8 cellular contexts compared by ENCODE assay signal in the genomic region with DNA sequence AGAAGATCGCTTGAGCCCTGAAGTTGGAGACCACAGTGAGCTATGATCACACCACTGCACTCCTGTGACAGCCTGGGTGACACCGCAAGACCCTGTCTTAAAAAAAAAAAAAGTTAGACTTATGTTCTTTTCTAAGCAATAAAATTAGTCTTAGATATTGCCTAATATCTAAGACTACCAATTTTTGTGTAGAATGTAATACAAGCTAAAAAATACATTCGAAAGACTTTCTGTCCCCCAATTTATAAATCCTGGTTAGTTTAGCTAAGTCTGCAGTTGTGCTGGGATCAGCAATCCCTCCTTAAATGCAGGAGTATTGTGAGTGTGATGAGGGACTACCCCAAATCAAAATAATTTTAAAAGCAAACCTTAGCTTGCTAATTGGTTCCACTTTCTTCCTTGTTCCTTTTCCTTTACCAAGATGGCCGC. TPM values are rescaled to one million over a fixed set of nuclear protein-coding genes. Genes with fewer than 3 reads are reported as not detected.
A peak's percentile ranks its signal among the peaks of the same experiment; 100 is the strongest.
DNase-seq lines count a peak whose midpoint lies in the region; ATAC-seq and TF ChIP-seq lines count a peak whose summit lies in the region.

No MANE protein-coding gene starts in this region.

- CTCF ChIA-PET in CD4-positive, alpha-beta T cell (lab: Charles Lee), result interaction anchor here (0.9 to 1.5 kb wide), 8 partner anchors 48 to 563 kb away, joined by 3 to 7 read pairs (median 4); a partner anchor contains a TSS
- CTCF ChIA-PET in OCI-LY7 (lab: Charles Lee; ENCODE audit: unreplicated experiment), result interaction anchor here (0.6 to 1.4 kb wide), 4 partner anchors 167 to 323 kb away, joined by 3 to 4 read pairs (median 4); no protein-coding TSS in a partner anchor

- H3K4me1 ChIP-seq in OCI-LY7 (ENCODE audit: insufficient read depth, low read length, poor library complexity, severe bottlenecking), result peaks cover 33% of the 10 kb centered on the region
- H3K4me1 ChIP-seq in endocrine pancreas (ENCODE audit: control insufficient read depth, insufficient read depth, low read length), result peaks cover 9% of the 10 kb centered on the region
- peaks cover 30% of the 10 kb centered on the region for H3K4me1 ChIP-seq in osteoblast (ENCODE audit: insufficient read depth, low read length)

- peaks cover 41% of the 10 kb centered on the region for H3K36me3 Mint-ChIP-seq in CD4-positive, alpha-beta T cell (ENCODE audit: low read depth)

- peak overlapping the region; percentile 90 for H3K27ac ChIP-seq in CD4-positive, alpha-beta T cell (ENCODE audit: low read depth, low read length)
- peak overlapping the region; percentile 52 for H3K27ac ChIP-seq in OCI-LY7 (ENCODE audit: low read depth, low read length, poor library complexity, severe bottlenecking)
- H3K27ac ChIP-seq in osteoblast (ENCODE audit: low read depth, low read length), result peak overlapping the region; percentile 94

- H3K4me1 Mint-ChIP-seq in CD4-positive, alpha-beta T cell (ENCODE audit: low read depth), result peaks cover 61% of the 10 kb centered on the region

- H3K36me3 ChIP-seq in OCI-LY7 (ENCODE audit: insufficient read depth, low read length), result peaks cover 26% of the 10 kb centered on the region
- H3K36me3 ChIP-seq in endocrine pancreas (ENCODE audit: control insufficient read depth, insufficient read depth, low read length), result no peaks in the 10 kb centered on the region
- H3K36me3 ChIP-seq in osteoblast (ENCODE audit: insufficient read depth, low read length), result peaks cover 18% of the 10 kb centered on the region

- no peak for DNase-seq in CD4-positive, alpha-beta T cell
- peak; percentile 18 for DNase-seq in OCI-LY7 (ENCODE audit: low spot score)
- DNase-seq in osteoblast (ENCODE audit: insufficient read length, low spot score, missing footprints), result no peak
- DNase-seq in NCI-H1092 treated with DMSO at 0.1 percent for 48 hours (lab: John Stamatoyannopoulos, UW), result no peak
- no peak for DNase-seq in activated CD8-positive, alpha-beta memory T cell treated with anti-CD3 and anti-CD28 coated beads, Interleukin-2, amount 50 U/mL, for 4 hours
- no peak for DNase-seq in midbrain (lab: John Stamatoyannopoulos, UW)

- TSS peak; percentile 88 for BruUV-seq in OCI-LY7 (replicated peaks; lab: Mats Ljungman, UMichigan)

- H3K27me3 Mint-ChIP-seq in CD4-positive, alpha-beta T cell, result no peaks in the 10 kb centered on the region

- H3K79me2 ChIP-seq in OCI-LY7 (ENCODE audit: insufficient read depth, low read depth, low read length) (peaks cover 12% of the 10 kb centered on the region; the same call in 1 of the 2 replicates), osteoblast (ENCODE audit: insufficient read depth, low read length) (peaks cover 18% of the 10 kb centered on the region)

- no peaks in the 10 kb centered on the region for H3K9me3 Mint-ChIP-seq in CD4-positive, alpha-beta T cell

- H3K27me3 ChIP-seq in CD4-positive, alpha-beta T cell (ENCODE audit: control insufficient read depth, insufficient read depth, low read length), result no peaks in the 10 kb centered on the region
- no peaks in the 10 kb centered on the region for H3K27me3 ChIP-seq in endocrine pancreas (ENCODE audit: control insufficient read depth, insufficient read depth, low read length)
- H3K27me3 ChIP-seq in osteoblast (ENCODE audit: insufficient read depth, low read length), result no peaks in the 10 kb centered on the region

- no peak overlapping the region for H3K9ac ChIP-seq in endocrine pancreas (ENCODE audit: control insufficient read depth, insufficient read depth, low read length)

- intact Hi-C loops in CD4-positive, alpha-beta T cell (cut with DNase I, micrococcal nuclease), result loop anchor here (1.0 to 10.0 kb wide), 10 partner anchors 48 to 826 kb away; a partner anchor contains a TSS
- intact Hi-C loops in OCI-LY7 (cut with micrococcal nuclease; ENCODE audit: unreplicated experiment), result no loop called here

- peak overlapping the region; percentile 98 for H3K4me3 Mint-ChIP-seq in CD4-positive, alpha-beta T cell

- POLR2A ChIA-PET in CD4-positive, alpha-beta T cell (lab: Charles Lee), result interaction anchor here (0.7 to 1.5 kb wide), 20 partner anchors 11 to 672 kb away, joined by 3 to 27 read pairs (median 4); a partner anchor contains a TSS
- POLR2A ChIA-PET in OCI-LY7 (lab: Charles Lee), result interaction anchor here (0.6 to 1.6 kb wide), 11 partner anchors 11 to 353 kb away, joined by 3 to 6 read pairs (median 5); a partner anchor contains a TSS

- H3K4me2 ChIP-seq in OCI-LY7 (ENCODE audit: low read length), result peak overlapping the region; percentile 89
- H3K4me2 ChIP-seq in osteoblast (ENCODE audit: insufficient read depth, low read length), result peak overlapping the region; percentile 96

- H3K9me2 ChIP-seq in OCI-LY7 (ENCODE audit: insufficient read depth, low read length), result no peaks in the 10 kb centered on the region

- TF ChIP-seq CTCF in CD4-positive, alpha-beta T cell (IDR thresholded peaks at IDR 0.05), result no peak
- TF ChIP-seq CTCF in OCI-LY7 (conservative IDR thresholded peaks at IDR 0.05; ENCODE audit: low read length) (no peak), osteoblast (IDR thresholded peaks at IDR 0.05; ENCODE audit: extremely low read depth, low read depth, low read length) (no peak)

- H3K9me3 ChIP-seq in CD4-positive, alpha-beta T cell (ENCODE audit: control insufficient read depth, low read length), result no peaks in the 10 kb centered on the region
- H3K9me3 ChIP-seq in OCI-LY7 (ENCODE audit: low read length) (0 out of 2 replicates have a peak, but pooled peaks cover 4% of the 10 kb centered on the region), endocrine pancreas (ENCODE audit: control insufficient read depth, low read length) (no peaks in the 10 kb centered on the region), osteoblast (ENCODE audit: low read depth, low read length) (no peaks in the 10 kb centered on the region)

- ATAC-seq in CD4-positive, alpha-beta T cell (ENCODE audit: poor library complexity), result no peak
- ATAC-seq in HG03139 (IDR thresholded peaks at IDR 0.05; ENCODE audit: unreplicated experiment), result no peak

- H4K20me1 ChIP-seq in OCI-LY7 (ENCODE audit: insufficient read depth, low read length), result peaks cover 9% of the 10 kb centered on the region; the same call in 1 of the 2 replicates
- peaks cover 3% of the 10 kb centered on the region for H4K20me1 ChIP-seq in osteoblast (ENCODE audit: insufficient read depth, low read length)

- peak overlapping the region; percentile 95 for H3K27ac Mint-ChIP-seq in CD4-positive, alpha-beta T cell

- peak overlapping the region; percentile 84 for H3K4me3 ChIP-seq in OCI-LY7 (ENCODE audit: low read depth, low read length, poor library complexity, severe bottlenecking)
- peak overlapping the region; percentile 79 for H3K4me3 ChIP-seq in endocrine pancreas (ENCODE audit: control insufficient read depth, insufficient read depth, low read length)
- H3K4me3 ChIP-seq in osteoblast (ENCODE audit: insufficient read depth, low read length), result peak overlapping the region; percentile 90

- H2AFZ ChIP-seq in OCI-LY7 (ENCODE audit: low read length), result peak overlapping the region; percentile 93
- H2AFZ ChIP-seq in osteoblast (ENCODE audit: low read length), result peak overlapping the region; percentile 94

RNA-seq across cellular contexts. Expression of a gene that starts 0.4 kb away (rescaled TPM):
- total RNA-seq in CD4-positive, alpha-beta T cell, result 10 to 100 TPM; 11.3 to 13.8 TPM
- total RNA-seq in OCI-LY7 (2014; rRNA removed; shearing (Covaris generic)), result 23.4 and 27.2 TPM in 2 replicates
- total RNA-seq in OCI-LY7 (2022), result 43.7 and 49.0 TPM in 2 replicates
- 23.2 and 23.3 TPM in 2 replicates for total RNA-seq in osteoblast

RNA-seq across cellular contexts. Expression of a gene that starts 44.4 kb away (rescaled TPM):
- not detected for total RNA-seq in CD4-positive, alpha-beta T cell
- total RNA-seq in OCI-LY7 (2014; rRNA removed; shearing (Covaris generic)), result not detected in 2 replicates
- total RNA-seq in OCI-LY7 (2022) (not detected in 2 replicates), osteoblast (not detected in 2 replicates)

RNA-seq across cellular contexts. Expression of a gene that starts 48.5 kb away (rescaled TPM):
- 10 to 100 TPM; 57.1 to 61.5 TPM for total RNA-seq in CD4-positive, alpha-beta T cell
- 33.9 and 40.9 TPM in 2 replicates for total RNA-seq in OCI-LY7 (2014; rRNA removed; shearing (Covaris generic))
- total RNA-seq in OCI-LY7 (2022) (25.0 and 28.1 TPM in 2 replicates), osteoblast (32.9 and 36.2 TPM in 2 replicates)
